Comparison of ENCODE assay signal across 8 cellular contexts in the genomic region with DNA sequence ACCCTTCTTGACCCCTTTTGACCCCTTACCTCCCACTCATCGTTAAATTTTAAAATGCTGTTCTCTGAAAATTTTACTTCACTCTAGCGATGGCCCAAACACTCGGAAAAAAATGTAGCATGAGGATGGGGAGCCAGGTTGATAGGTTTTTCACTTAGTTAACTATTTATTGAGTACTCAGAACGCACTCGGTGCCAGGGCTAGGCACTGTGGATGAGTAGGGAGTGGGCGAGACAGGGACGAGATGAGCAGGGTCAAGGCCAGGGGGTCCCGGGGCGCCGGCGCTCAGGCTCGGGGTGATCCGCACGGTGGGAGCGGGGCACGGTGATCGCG.
DNase-seq lines count a peak whose midpoint lies in the region; TF ChIP-seq lines count a peak whose summit lies in the region.

No MANE protein-coding gene starts in this region.

- H3K27me3 Mint-ChIP-seq in stimulated activated naive CD8-positive, alpha-beta T cell treated with anti-CD3 and anti-CD28 coated beads, Interleukin-15, Interleukin-2, amounts not matched to agents 100 ng/mL and 50 ng/mL, for 24 hours = no peaks in the 10 kb centered on the region

- no peak for TF ChIP-seq CTCF in WERI-Rb-1 (IDR thresholded peaks at IDR 0.05; ENCODE audit: low read depth, low read length)

- H3K9me3 ChIP-seq in WERI-Rb-1 (ENCODE audit: severe bottlenecking) = no peaks in the 10 kb centered on the region
- H3K9me3 ChIP-seq in iPS DF 6.9 (ENCODE audit: control insufficient read depth, insufficient read depth, low read length) = no peaks in the 10 kb centered on the region

- H3K4me1 Mint-ChIP-seq in stimulated activated naive CD8-positive, alpha-beta T cell treated with anti-CD3 and anti-CD28 coated beads, Interleukin-15, Interleukin-2, amounts not matched to agents 100 ng/mL and 50 ng/mL, for 24 hours (ENCODE audit: low read depth) = peaks cover 49% of the 10 kb centered on the region

- H3K9me3 Mint-ChIP-seq in stimulated activated naive CD8-positive, alpha-beta T cell treated with anti-CD3 and anti-CD28 coated beads, Interleukin-15, Interleukin-2, amounts not matched to agents 100 ng/mL and 50 ng/mL, for 24 hours = peaks cover 24% of the 10 kb centered on the region

- peak overlapping the region; percentile 46 for H3K27ac ChIP-seq in WERI-Rb-1
- H3K27ac ChIP-seq in iPS DF 6.9 (ENCODE audit: low read length) = no peak overlapping the region

- DNase-seq in DMS53 (lab: John Stamatoyannopoulos, UW) (peak; percentile 40), DMS53 treated with DMSO at 0.1 percent for 48 hours (lab: John Stamatoyannopoulos, UW; ENCODE audit: unreplicated experiment) (no peak), WERI-Rb-1 (no peak), iPS DF 6.9 (ENCODE audit: low read depth, low spot score) (no peak), NAMALWA (ENCODE audit: low spot score) (no peak), NCI-H187 (lab: John Stamatoyannopoulos, UW) (no peak), NCI-H2029 (lab: John Stamatoyannopoulos, UW) (no peak)

- H3K4me3 ChIP-seq in WERI-Rb-1 (ENCODE audit: low read depth, low read length) (peak overlapping the region; percentile 89), iPS DF 6.9 (ENCODE audit: low read length) (peak overlapping the region; percentile 57)

- no peaks in the 10 kb centered on the region for H3K4me1 ChIP-seq in iPS DF 6.9 (ENCODE audit: control insufficient read depth, insufficient read depth, low read length)

- peaks cover 64% of the 10 kb centered on the region for H3K36me3 Mint-ChIP-seq in stimulated activated naive CD8-positive, alpha-beta T cell treated with anti-CD3 and anti-CD28 coated beads, Interleukin-15, Interleukin-2, amounts not matched to agents 100 ng/mL and 50 ng/mL, for 24 hours (ENCODE audit: low read depth)

- H3K27ac Mint-ChIP-seq in stimulated activated naive CD8-positive, alpha-beta T cell treated with anti-CD3 and anti-CD28 coated beads, Interleukin-15, Interleukin-2, amounts not matched to agents 100 ng/mL and 50 ng/mL, for 24 hours = peak overlapping the region; percentile 91

- WGBS in iPS DF 6.9 (ENCODE audit: insufficient coverage, insufficient read length) = no CpG with 5 or more reads among the region's 18 CpGs

- H3K4me3 Mint-ChIP-seq in stimulated activated naive CD8-positive, alpha-beta T cell treated with anti-CD3 and anti-CD28 coated beads, Interleukin-15, Interleukin-2, amounts not matched to agents 100 ng/mL and 50 ng/mL, for 24 hours = peak overlapping the region; percentile 94

- H3K36me3 ChIP-seq in WERI-Rb-1 = peaks cover 50% of the 10 kb centered on the region
- peaks cover 11% of the 10 kb centered on the region for H3K36me3 ChIP-seq in iPS DF 6.9 (ENCODE audit: control insufficient read depth, insufficient read depth, low read length)

- H3K27me3 ChIP-seq in WERI-Rb-1 (ENCODE audit: insufficient read depth, low read depth, severe bottlenecking) (no peaks in the 10 kb centered on the region), iPS DF 6.9 (ENCODE audit: control insufficient read depth, insufficient read depth, low read length) (no peaks in the 10 kb centered on the region)
